In the genomic region with DNA sequence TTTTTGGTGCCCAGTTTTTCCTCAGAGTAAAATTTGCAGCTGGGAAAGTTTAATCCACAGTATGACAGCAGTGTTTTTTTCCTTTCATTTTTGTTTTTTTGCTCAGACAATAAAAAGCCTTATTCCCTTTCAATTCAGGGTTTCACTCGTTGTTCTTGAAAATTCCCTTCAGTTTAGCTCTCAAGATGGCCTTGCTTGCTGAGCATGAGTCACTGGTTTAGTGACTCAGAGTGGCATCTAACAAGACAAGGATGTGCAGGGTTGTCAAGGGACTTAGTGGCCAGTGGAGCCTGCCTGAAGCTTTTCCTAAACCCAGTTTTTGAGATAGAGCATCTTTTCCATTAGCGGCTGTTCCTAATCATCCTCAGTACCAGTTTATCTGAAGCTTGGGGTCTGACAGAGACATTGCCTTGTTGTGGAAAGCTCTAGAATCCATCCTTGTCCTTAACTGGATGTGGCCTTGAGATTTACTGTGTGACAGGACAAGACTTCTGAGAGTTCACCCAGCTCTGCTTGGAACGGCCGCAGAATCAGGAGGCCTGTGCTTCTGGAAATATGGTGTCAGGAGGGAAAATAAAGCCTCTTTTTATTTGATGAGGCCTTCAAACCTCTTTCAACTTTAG, we compare ENCODE assay signal across 8 cellular contexts. TPM values are rescaled to one million over a fixed set of nuclear protein-coding genes. Genes with fewer than 3 reads are reported as not detected.
A peak's percentile ranks its signal among the peaks of the same experiment; 100 is the strongest.
DNase-seq lines count a peak whose midpoint lies in the region; ATAC-seq and TF ChIP-seq lines count a peak whose summit lies in the region.

No MANE protein-coding gene starts in this region.

- H3K9me3 ChIP-seq in stomach, result no peaks in the 10 kb centered on the region

- no peak overlapping the region for H3K4me3 ChIP-seq in stomach

- no peak for TF ChIP-seq CTCF in stomach (IDR thresholded peaks at IDR 0.05)

- ATAC-seq in GM21529 (IDR thresholded peaks at IDR 0.05; ENCODE audit: unreplicated experiment) (peak; percentile 61), HG03571 (IDR thresholded peaks at IDR 0.05; ENCODE audit: unreplicated experiment) (no peak), GM19397 (IDR thresholded peaks at IDR 0.05; ENCODE audit: unreplicated experiment) (no peak)

- intact Hi-C loops in stomach (cut with DNase I; ENCODE audit: low total_unique reads), result no loop called here

- TF ChIP-seq EP300 in stomach (IDR thresholded peaks at IDR 0.05), result no peak

- 74 to 85% (median 84%) methylated on average over 4 of the region's 4 CpGs for WGBS in stomach, 5 donors

- no peaks in the 10 kb centered on the region for H3K36me3 ChIP-seq in stomach

- peaks cover 6 to 19% (median 13%) of the 10 kb centered on the region in 4 donors for H3K4me1 ChIP-seq in stomach

- peaks cover 0 to 7% (median 5%) of the 10 kb centered on the region in 3 donors for H3K27me3 ChIP-seq in stomach

- DNase-seq in AG20443 (ENCODE audit: low spot score) (peak; percentile 84), RKO (ENCODE audit: low spot score) (peak; percentile 81), foreskin melanocyte (peak; percentile 89), stomach (no peak), mucosa of gallbladder (ENCODE audit: low spot score) (no peak)

- H3K27ac ChIP-seq in stomach, result no peak overlapping the region

- TF ChIP-seq POLR2A in stomach (IDR thresholded peaks at IDR 0.05), result no peak

RNA-seq across cellular contexts. Expression of gene DNAJC6, which starts 48.4 kb away (rescaled TPM):
- total RNA-seq in stomach (1 to 10 TPM in 2 of 5 donors, under 1 TPM in 2, not detected in 1; under 0.01 to 7.5 (median 3.2) TPM), mucosa of gallbladder (6.0 TPM)
- polyA plus RNA-seq in stomach, result under 1 TPM; 0.45 to 0.92 (median 0.68) TPM

Comparison
In these comparisons a context has a peak if more than half of its experiments do, and no peak if none do; other contexts are left out.
1. DNase-seq: peak in AG20443 (single experiment), RKO (single experiment) and foreskin melanocyte (single experiment); none in stomach (single experiment) and mucosa of gallbladder (single experiment).